ENCODE assay signal across 14 cellular contexts in genomic region chr4:13856387-13856786, GRCh38.
DNase-seq lines count a peak whose midpoint lies in the region; ATAC-seq and TF ChIP-seq lines count a peak whose summit lies in the region.
"Had no signal": no experiment of that assay in that cellular context is flagged by ENCODE, and none has a peak within 500 bp of the region (broad histone marks: within the 10 kb centered on the region; RNA-seq: fewer than 3 reads in every experiment).

No MANE protein-coding gene starts in this region.

- H3K36me3 ChIP-seq in Peyer's patch (no peaks in the 10 kb centered on the region), parathyroid adenoma (ENCODE audit: control insufficient read depth, insufficient read depth, low read length) (no peaks in the 10 kb centered on the region)

- no peak overlapping the region for H3K27ac Mint-ChIP-seq in chondrocyte (ENCODE audit: unreplicated experiment)
- H3K27ac Mint-ChIP-seq: CD4-positive, alpha-beta memory T cell had no signal

- no peak overlapping the region for H3K9ac ChIP-seq in parathyroid adenoma

- H3K27me3 ChIP-seq in Peyer's patch (no peaks in the 10 kb centered on the region), parathyroid adenoma (ENCODE audit: control insufficient read depth, insufficient read depth, low read length) (no peaks in the 10 kb centered on the region)

- peaks cover 2% of the 10 kb centered on the region for H3K27me3 Mint-ChIP-seq in chondrocyte (ENCODE audit: low read depth)
- H3K27me3 Mint-ChIP-seq: CD4-positive, alpha-beta memory T cell had no signal

- peaks cover 0 to 8% (median 0%) of the 10 kb centered on the region in 4 donors for H3K4me1 ChIP-seq in Peyer's patch
- H3K4me1 ChIP-seq in parathyroid adenoma, result peaks cover 7% of the 10 kb centered on the region

- peak overlapping the region in 2 of 4 donors; percentile 62 to 80 for H3K27ac ChIP-seq in Peyer's patch
- peak overlapping the region; percentile 4 for H3K27ac ChIP-seq in parathyroid adenoma

- peaks cover 6% of the 10 kb centered on the region for H3K4me1 Mint-ChIP-seq in chondrocyte (ENCODE audit: low read depth)
- H3K4me1 Mint-ChIP-seq: CD4-positive, alpha-beta memory T cell had no signal

- H3K4me3 ChIP-seq in Peyer's patch, result no peak overlapping the region
- no peak overlapping the region for H3K4me3 ChIP-seq in parathyroid adenoma (ENCODE audit: low read depth, low read length)

- peak; percentile 97 for ATAC-seq in left lobe of liver

- no peak overlapping the region for H3K4me3 Mint-ChIP-seq in chondrocyte (ENCODE audit: unreplicated experiment)
- H3K4me3 Mint-ChIP-seq: CD4-positive, alpha-beta memory T cell had no signal

- H2AFZ ChIP-seq in parathyroid adenoma, result no peak overlapping the region

- no peak for TF ChIP-seq POLR2A in Peyer's patch (IDR thresholded peaks at IDR 0.05)

- TF ChIP-seq CTCF in Peyer's patch (IDR thresholded peaks at IDR 0.05) (no peak), parathyroid adenoma (IDR thresholded peaks at IDR 0.05) (no peak), chondrocyte (IDR thresholded peaks at IDR 0.05) (no peak)

- H3K9me3 ChIP-seq in Peyer's patch (no peaks in the 10 kb centered on the region), parathyroid adenoma (ENCODE audit: control insufficient read depth, low read length) (no peaks in the 10 kb centered on the region)

- peak in 2 of 3 donors; percentile 53 to 68 for DNase-seq in Peyer's patch
- DNase-seq in left lobe of liver (ENCODE audit: low spot score), result peak; percentile 65
- DNase-seq in OCI-M2 (lab: John Stamatoyannopoulos, UW; ENCODE audit: unreplicated experiment), result no peak
- no peak for DNase-seq in DMS79 treated with DMSO at 0.1 percent for 48 hours (lab: John Stamatoyannopoulos, UW)
- DNase-seq in chondrocyte (ENCODE audit: low spot score), result no peak
- DNase-seq: C1 segment of cervical spinal cord; Calu3; CD4-positive, alpha-beta memory T cell; COR-L47; DMS53; DND-41; H7; HCEC 1CT had no signal

- no peak overlapping the region for H3K4me2 ChIP-seq in parathyroid adenoma (ENCODE audit: low read length)

- peaks cover 14% of the 10 kb centered on the region for H3K79me2 ChIP-seq in parathyroid adenoma

- H3K36me3 Mint-ChIP-seq in chondrocyte (ENCODE audit: low read depth), result no peaks in the 10 kb centered on the region
- H3K36me3 Mint-ChIP-seq: CD4-positive, alpha-beta memory T cell had no signal

- no peaks in the 10 kb centered on the region for H3K9me3 Mint-ChIP-seq in chondrocyte (ENCODE audit: low read depth)

Comparison
In these comparisons a context has a peak if more than half of its experiments do, and no peak if none do; other contexts are left out.
1. DNase-seq: peak in Peyer's patch (2 of 3) and left lobe of liver (single experiment); none in OCI-M2 (single experiment), DMS79 treated with DMSO at 0.1 percent for 48 hours (single experiment) and chondrocyte (single experiment).